ENCODE assay signal across 10 cellular contexts in genomic region chr6:49847014-49847413, GRCh38. TPM values are rescaled to one million over a fixed set of nuclear protein-coding genes. Genes with fewer than 3 reads are reported as not detected.
"Had no signal": no experiment of that assay in that cellular context is flagged by ENCODE, and none has a peak within 500 bp of the region (broad histone marks: within the 10 kb centered on the region; RNA-seq: fewer than 3 reads in every experiment).

No MANE protein-coding gene starts in this region.

- H3K4me2 ChIP-seq: KMS-11 had no signal

- H3K27ac Mint-ChIP-seq: IgD-negative memory B cell had no signal

- H3K9ac ChIP-seq: KMS-11 had no signal

- FAIRE-seq: HepG2, HTR-8/SVneo had no signal

- H3K36me3 Mint-ChIP-seq: IgD-negative memory B cell had no signal

- H3K27ac ChIP-seq: HL-60, KMS-11 had no signal

- ATAC-seq: HepG2 had no signal

- H3K4me1 Mint-ChIP-seq: IgD-negative memory B cell had no signal

- H3K4me3 Mint-ChIP-seq: IgD-negative memory B cell had no signal

- DNase-seq: IMR-90, KBM-7, KG1 had no signal

RNA-seq across cellular contexts. Expression of gene CRISP1, which starts 19.3 kb away (rescaled TPM):
- total RNA-seq: HepG2, HT-29, HT1080, IMR-90 had no signal
- polyA plus RNA-seq: HepG2, IgD-negative memory B cell, IMR-90 had no signal

RNA-seq across cellular contexts. Expression of gene PGK2, which starts 59.9 kb away (rescaled TPM):
- total RNA-seq: HepG2, HT-29, HT1080, IMR-90 had no signal
- polyA plus RNA-seq: HepG2, IgD-negative memory B cell, IMR-90 had no signal
